20 cellular contexts compared by ENCODE assay signal in the genomic region with DNA sequence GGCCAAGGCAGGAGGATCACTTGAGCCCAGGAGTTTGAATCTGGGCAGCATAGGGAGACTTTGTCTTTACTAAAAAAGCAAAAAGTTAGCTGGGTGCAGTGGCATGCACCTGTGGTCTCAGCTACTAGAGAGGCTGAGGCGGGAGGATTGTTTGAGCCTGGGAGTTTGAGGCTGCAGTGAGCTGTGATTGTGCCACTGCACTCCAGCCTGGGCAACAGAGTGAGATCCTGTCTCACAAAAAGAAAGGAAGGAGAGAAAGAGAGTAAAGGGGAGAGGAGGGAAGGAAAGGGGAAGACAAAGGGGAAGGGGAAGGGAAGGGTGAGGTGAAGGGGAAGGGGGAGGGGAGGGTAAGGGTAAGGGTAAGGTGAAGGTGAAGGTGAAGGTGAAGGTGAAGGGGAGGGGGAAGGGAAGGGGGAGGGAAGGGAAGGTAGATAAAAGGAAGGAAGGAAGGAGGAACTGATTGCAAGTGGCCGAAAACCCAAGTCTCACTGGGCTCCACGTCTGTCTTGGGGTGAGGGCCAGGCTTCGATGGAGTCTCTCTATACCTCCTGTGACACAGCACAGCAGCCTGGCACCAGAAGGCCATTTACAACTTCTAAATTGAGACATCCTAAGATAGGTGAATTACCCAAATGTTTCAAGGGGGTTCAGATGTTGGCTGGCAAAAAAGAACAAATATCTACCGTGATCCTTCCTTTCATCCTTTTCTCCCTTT. TPM values are rescaled to one million over a fixed set of nuclear protein-coding genes. Genes with fewer than 3 reads are reported as not detected.
DNase-seq lines count a peak whose midpoint lies in the region; ATAC-seq and TF ChIP-seq lines count a peak whose summit lies in the region.
"Had no signal": no experiment of that assay in that cellular context is flagged by ENCODE, and none has a peak within 500 bp of the region (broad histone marks: within the 10 kb centered on the region; RNA-seq: fewer than 3 reads in every experiment).

No MANE protein-coding gene starts in this region.

- H3K27me3 ChIP-seq in neural progenitor cell: peaks cover 31% of the 10 kb centered on the region

- ATAC-seq in activated naive CD8-positive, alpha-beta T cell treated with anti-CD3 and anti-CD28 coated beads, Interleukin-2, amount 50 U/mL, for 24 hours: no peak
- ATAC-seq in WTC11 (no peak), HG03108 (IDR thresholded peaks at IDR 0.05; ENCODE audit: unreplicated experiment) (no peak)
- no peak for ATAC-seq in stimulated activated memory B cell treated with anti-CD40 and anti-IgM and Interleukin-4, amounts not matched to agents 10 μg/mL and 1 μg/mL and 100 μg/mL, for 72 hours

- H3K4me1 ChIP-seq in HEK293 (ENCODE audit: control insufficient read depth, insufficient read depth, low read length) (no peaks in the 10 kb centered on the region), neural progenitor cell (peaks cover 4% of the 10 kb centered on the region)

- H3K36me3 ChIP-seq in HEK293 (ENCODE audit: control insufficient read depth in 2 of 2, insufficient read depth in 1 of 2, low read length in 2 of 2) (no peaks in the 10 kb centered on the region), neural progenitor cell (no peaks in the 10 kb centered on the region)
- H3K36me3 ChIP-seq: BE2C, BLaER1 had no signal

- H3K79me2 ChIP-seq in neural progenitor cell (ENCODE audit: low read depth): no peaks in the 10 kb centered on the region

- no peak overlapping the region for H3K4me3 ChIP-seq in HEK293 (ENCODE audit: low read depth, low read length)
- H3K4me3 ChIP-seq in neural progenitor cell: no peak overlapping the region
- H3K4me3 ChIP-seq: BLaER1 had no signal

- H3K9me3 Mint-ChIP-seq in activated naive CD8-positive, alpha-beta T cell treated with anti-CD3 and anti-CD28 coated beads for 36 hours: peaks cover 5% of the 10 kb centered on the region
- peaks cover 8% of the 10 kb centered on the region for H3K9me3 Mint-ChIP-seq in activated naive CD8-positive, alpha-beta T cell treated with anti-CD3 and anti-CD28 coated beads, Interleukin-2, amount 50 U/mL, for 24 hours
- H3K9me3 Mint-ChIP-seq in WTC11 (peaks cover 7% of the 10 kb centered on the region; the same call in 1 of the 2 replicates), neural progenitor cell (peaks cover 3% of the 10 kb centered on the region)
- peaks cover 11% of the 10 kb centered on the region for H3K9me3 Mint-ChIP-seq in stimulated activated memory B cell treated with anti-CD40 and anti-IgM and Interleukin-4, amounts not matched to agents 10 μg/mL and 1 μg/mL and 100 μg/mL, for 72 hours

- peaks cover 12% of the 10 kb centered on the region for H3F3A ChIP-seq in neural progenitor cell (ENCODE audit: low read depth)

- no peaks in the 10 kb centered on the region for H4K20me1 ChIP-seq in neural progenitor cell (ENCODE audit: low read depth)
- H4K20me1 ChIP-seq: BLaER1 had no signal

- H3K27me3 Mint-ChIP-seq in activated naive CD8-positive, alpha-beta T cell treated with anti-CD3 and anti-CD28 coated beads for 36 hours: peaks cover 35% of the 10 kb centered on the region
- peaks cover 31% of the 10 kb centered on the region for H3K27me3 Mint-ChIP-seq in activated naive CD8-positive, alpha-beta T cell treated with anti-CD3 and anti-CD28 coated beads, Interleukin-2, amount 50 U/mL, for 24 hours
- peaks cover 24% of the 10 kb centered on the region for H3K27me3 Mint-ChIP-seq in WTC11 (ENCODE audit: low read depth)
- H3K27me3 Mint-ChIP-seq in neural progenitor cell (ENCODE audit: insufficient read depth, low read depth): peaks cover 32% of the 10 kb centered on the region
- H3K27me3 Mint-ChIP-seq in stimulated activated memory B cell treated with anti-CD40 and anti-IgM and Interleukin-4, amounts not matched to agents 10 μg/mL and 1 μg/mL and 100 μg/mL, for 72 hours: peaks cover 49% of the 10 kb centered on the region

- DNase-seq in activated naive CD8-positive, alpha-beta T cell treated with anti-CD3 and anti-CD28 coated beads for 36 hours: no peak
- no peak for DNase-seq in activated naive CD8-positive, alpha-beta T cell treated with anti-CD3 and anti-CD28 coated beads, Interleukin-2, amount 50 U/mL, for 24 hours
- DNase-seq in WTC11 (ENCODE audit: low spot score) (no peak), neural progenitor cell (ENCODE audit: low spot score) (no peak), GM13976 (ENCODE audit: low spot score) (no peak)
- DNase-seq: 8988T; ACHN; BE2C; C1 segment of cervical spinal cord; Caco-2; Calu3; CD4-positive, alpha-beta memory T cell; CD4-positive, CD25-positive, alpha-beta regulatory T cell; DMS79 treated with DMSO at 0.1 percent for 48 hours; GF-D8 had no signal

- TF ChIP-seq CTCF in HEK293 (tag by site-specific recombination; IDR thresholded peaks at IDR 0.05) (no peak), WTC11 (IDR thresholded peaks at IDR 0.05) (no peak), neural progenitor cell (IDR thresholded peaks at IDR 0.05) (no peak), GM13976 (IDR thresholded peaks at IDR 0.05; ENCODE audit: borderline replicate concordance, control extremely low read depth, extremely low read depth, insufficient read depth, missing control alignments) (no peak)

- no peak overlapping the region for H2AFZ ChIP-seq in neural progenitor cell (replicated peaks)

- H3K4me2 ChIP-seq in neural progenitor cell: no peak overlapping the region

- no peak overlapping the region for H3K4me3 Mint-ChIP-seq in activated naive CD8-positive, alpha-beta T cell treated with anti-CD3 and anti-CD28 coated beads for 36 hours
- no peak overlapping the region for H3K4me3 Mint-ChIP-seq in activated naive CD8-positive, alpha-beta T cell treated with anti-CD3 and anti-CD28 coated beads, Interleukin-2, amount 50 U/mL, for 24 hours
- no peak overlapping the region for H3K4me3 Mint-ChIP-seq in WTC11
- H3K4me3 Mint-ChIP-seq in neural progenitor cell: peak overlapping the region; percentile 65
- no peak overlapping the region for H3K4me3 Mint-ChIP-seq in stimulated activated memory B cell treated with anti-CD40 and anti-IgM and Interleukin-4, amounts not matched to agents 10 μg/mL and 1 μg/mL and 100 μg/mL, for 72 hours
- H3K4me3 Mint-ChIP-seq: CD4-positive, alpha-beta memory T cell had no signal

- H3K27ac ChIP-seq in HEK293 (ENCODE audit: extremely low read depth, low read depth, low read length) (no peak overlapping the region), neural progenitor cell (no peak overlapping the region)
- H3K27ac ChIP-seq: BLaER1 had no signal

- H3K36me3 Mint-ChIP-seq in activated naive CD8-positive, alpha-beta T cell treated with anti-CD3 and anti-CD28 coated beads for 36 hours: no peaks in the 10 kb centered on the region
- H3K36me3 Mint-ChIP-seq in activated naive CD8-positive, alpha-beta T cell treated with anti-CD3 and anti-CD28 coated beads, Interleukin-2, amount 50 U/mL, for 24 hours (ENCODE audit: low read depth): no peaks in the 10 kb centered on the region
- H3K36me3 Mint-ChIP-seq in WTC11 (no peaks in the 10 kb centered on the region; the same call in 1 of the 2 replicates), neural progenitor cell (no peaks in the 10 kb centered on the region)
- peaks cover 5% of the 10 kb centered on the region for H3K36me3 Mint-ChIP-seq in stimulated activated memory B cell treated with anti-CD40 and anti-IgM and Interleukin-4, amounts not matched to agents 10 μg/mL and 1 μg/mL and 100 μg/mL, for 72 hours
- H3K36me3 Mint-ChIP-seq: CD4-positive, CD25-positive, alpha-beta regulatory T cell had no signal

- H3K9ac ChIP-seq in neural progenitor cell: no peak overlapping the region
- H3K9ac ChIP-seq: BLaER1 had no signal

- in situ Hi-C loops in GM13976 (cut with MboI; ENCODE audit: low sequenced_read_pairs, unreplicated experiment): loop anchor here (25.0 kb wide), 1 partner anchor 525 kb away; no protein-coding TSS in a partner anchor

- peaks cover 2% of the 10 kb centered on the region for H3K4me1 Mint-ChIP-seq in activated naive CD8-positive, alpha-beta T cell treated with anti-CD3 and anti-CD28 coated beads for 36 hours
- peaks cover 2% of the 10 kb centered on the region for H3K4me1 Mint-ChIP-seq in activated naive CD8-positive, alpha-beta T cell treated with anti-CD3 and anti-CD28 coated beads, Interleukin-2, amount 50 U/mL, for 24 hours
- no peaks in the 10 kb centered on the region; the same call in 1 of the 2 replicates for H3K4me1 Mint-ChIP-seq in WTC11
- H3K4me1 Mint-ChIP-seq in neural progenitor cell: peaks cover 3% of the 10 kb centered on the region
- H3K4me1 Mint-ChIP-seq in stimulated activated memory B cell treated with anti-CD40 and anti-IgM and Interleukin-4, amounts not matched to agents 10 μg/mL and 1 μg/mL and 100 μg/mL, for 72 hours: no peaks in the 10 kb centered on the region

- peak overlapping the region; percentile 19 for H3K27ac Mint-ChIP-seq in activated naive CD8-positive, alpha-beta T cell treated with anti-CD3 and anti-CD28 coated beads for 36 hours
- no peak overlapping the region for H3K27ac Mint-ChIP-seq in activated naive CD8-positive, alpha-beta T cell treated with anti-CD3 and anti-CD28 coated beads, Interleukin-2, amount 50 U/mL, for 24 hours
- H3K27ac Mint-ChIP-seq in WTC11 (no peak overlapping the region), neural progenitor cell (no peak overlapping the region)
- H3K27ac Mint-ChIP-seq in stimulated activated memory B cell treated with anti-CD40 and anti-IgM and Interleukin-4, amounts not matched to agents 10 μg/mL and 1 μg/mL and 100 μg/mL, for 72 hours: no peak overlapping the region
- H3K27ac Mint-ChIP-seq: CD4-positive, CD25-positive, alpha-beta regulatory T cell had no signal

- POLR2A ChIA-PET in HEK293 (lab: Yijun Ruan, JAX) (no interaction called here), WTC11 (lab: Charles Lee) (no interaction called here)

- no peaks in the 10 kb centered on the region for H3K9me3 ChIP-seq in HEK293 (ENCODE audit: control insufficient read depth, insufficient read depth, low read depth, low read length)
- no peaks in the 10 kb centered on the region for H3K9me3 ChIP-seq in neural progenitor cell (ENCODE audit: low read depth)
- H3K9me3 ChIP-seq: BE2C had no signal

- CTCF ChIA-PET in HEK293 (lab: Yijun Ruan, JAX) (interaction anchor here (1.2 to 1.9 kb wide), 2 partner anchors 12 to 53 kb away, joined by 4 to 6 read pairs; no protein-coding TSS in a partner anchor), WTC11 (lab: Charles Lee) (interaction anchor here (1.3 kb wide), 1 partner anchor 13 kb away, joined by 10 read pairs; no protein-coding TSS in a partner anchor)

TF ChIP-seq in HEK293, 187 proteins besides CTCF, POLR2A, EP300 and RAD21 (continues in another document):
- 0 out of 2 replicates have a peak, but pooled peaks have one; percentile 30 for TF ChIP-seq PRDM1 (tag by site-specific recombination; IDR thresholded peaks at IDR 0.05)

TF ChIP-seq in WTC11, 78 proteins besides CTCF, POLR2A, EP300 and RAD21 (continues in another document):
- TF ChIP-seq ZNF121 (CRISPR knock-in tag; IDR thresholded peaks at IDR 0.05): peak; percentile 28; the same call in 1 of the 2 replicates
- TF ChIP-seq MYBL2 (CRISPR knock-in tag; IDR thresholded peaks at IDR 0.05): no peak

RNA-seq across cellular contexts. Expression of a gene that starts 4.0 kb away (rescaled TPM):
- total RNA-seq in activated naive CD8-positive, alpha-beta T cell treated with anti-CD3 and anti-CD28 coated beads for 36 hours: under 1 TPM; 0.88 to 0.99 TPM
- total RNA-seq in WTC11 (2021) (12.6 to 17.6 TPM (median 15.7 TPM) in 3 replicates), neural progenitor cell (ENCODE audit: low replicate concordance) (1.0 and 4.2 TPM in 2 replicates)
- total RNA-seq: A673; CD4-positive, alpha-beta memory T cell; CD4-positive, CD25-positive, alpha-beta regulatory T cell had no signal

RNA-seq across cellular contexts. Expression of a gene that starts 36.0 kb away (rescaled TPM):
- total RNA-seq in activated naive CD8-positive, alpha-beta T cell treated with anti-CD3 and anti-CD28 coated beads for 36 hours: not detected
- total RNA-seq in WTC11 (2021) (0.13 to 0.69 TPM (median 0.44 TPM) in 3 replicates), neural progenitor cell (ENCODE audit: low replicate concordance) (0.15 and 0.50 TPM in 2 replicates)
- total RNA-seq: A673; Caco-2; Calu3; CD4-positive, alpha-beta memory T cell had no signal
